In the genomic region with DNA sequence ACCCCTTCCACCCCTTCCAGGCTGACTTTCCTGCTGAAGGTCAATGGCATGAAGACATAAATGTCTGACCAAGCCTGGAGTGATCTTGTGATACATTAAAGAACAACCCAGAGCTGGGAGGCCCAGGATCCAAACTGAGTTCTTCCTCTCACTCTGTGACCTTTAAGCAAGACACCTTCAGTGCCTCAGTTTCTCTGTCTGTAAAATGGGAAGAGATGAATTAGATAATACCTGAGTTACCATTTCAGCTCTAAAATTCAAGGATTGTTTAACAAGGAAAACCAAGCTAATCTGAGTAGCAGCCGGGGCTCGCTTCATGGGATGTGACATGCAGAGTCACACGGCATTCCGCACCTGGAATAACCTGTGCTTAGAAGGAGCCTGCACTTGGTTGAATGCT, we compare ENCODE assay signal across 7 cellular contexts.
"Had no signal": no experiment of that assay in that cellular context is flagged by ENCODE, and none has a peak within 500 bp of the region (broad histone marks: within the 10 kb centered on the region; RNA-seq: fewer than 3 reads in every experiment).

No MANE protein-coding gene starts in this region.

- DNase-seq: GM23248, GOT3, H7, HFFc6, KG1 had no signal

- ATAC-seq: HCT116 had no signal

- H3K9me3 ChIP-seq: HAP-1 had no signal

- H3K36me3 ChIP-seq: HAP-1 had no signal

- H3K27ac ChIP-seq: GM23248 had no signal

- H3K4me3 ChIP-seq: GM23248, HAP-1 had no signal

- H3K9ac ChIP-seq: GM23248 had no signal

- H2AFZ ChIP-seq: GM23248 had no signal
